18 cellular contexts compared by ENCODE assay signal in the genomic region with DNA sequence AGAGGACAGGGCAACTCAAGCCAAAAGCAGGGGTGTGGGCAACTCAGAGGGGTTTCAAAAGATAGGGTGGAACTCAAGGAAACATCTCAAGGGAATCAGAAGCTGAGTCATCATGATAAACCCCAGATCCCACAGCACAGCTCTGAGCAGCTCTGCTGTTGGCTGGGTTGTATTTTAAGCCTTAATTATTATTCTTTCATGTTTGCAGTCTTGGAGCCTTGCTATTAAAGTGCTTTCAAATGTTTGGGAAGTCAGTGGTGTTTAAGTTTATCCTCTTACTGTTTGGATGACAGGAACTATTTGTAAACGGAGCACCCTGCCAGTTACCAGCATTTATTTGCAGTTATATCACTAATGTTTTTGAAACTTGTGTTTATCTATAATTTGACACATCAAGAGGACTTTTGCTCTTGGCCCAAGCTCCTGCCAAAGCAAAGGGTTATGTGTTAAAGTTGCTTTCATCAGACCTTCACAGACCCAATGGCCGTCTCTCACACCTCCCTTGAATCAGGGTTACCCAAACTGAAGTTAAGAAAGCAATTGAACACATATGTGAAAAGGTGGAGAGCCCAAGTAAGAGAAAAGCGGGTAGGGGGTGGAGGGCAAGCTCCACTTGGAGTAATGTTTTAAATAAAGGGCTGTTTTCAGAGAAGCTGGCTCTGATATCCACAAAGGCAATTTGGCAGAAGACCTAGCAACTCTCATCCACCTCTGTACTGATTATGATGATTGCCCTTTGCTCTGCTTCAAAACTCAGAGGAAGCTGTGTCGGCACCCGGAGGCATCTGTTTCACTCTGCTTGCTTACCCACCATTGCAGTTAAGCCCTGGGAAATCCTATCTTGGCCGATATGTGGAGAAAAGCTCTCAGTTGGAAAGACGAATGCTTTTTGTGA.
A peak's percentile ranks its signal among the peaks of the same experiment; 100 is the strongest.
DNase-seq lines count a peak whose midpoint lies in the region; ATAC-seq and TF ChIP-seq lines count a peak whose summit lies in the region.
"Had no signal": no experiment of that assay in that cellular context is flagged by ENCODE, and none has a peak within 500 bp of the region (broad histone marks: within the 10 kb centered on the region; RNA-seq: fewer than 3 reads in every experiment).

No MANE protein-coding gene starts in this region.

- peak overlapping the region; percentile 5 for H3K9ac ChIP-seq in mesenchymal stem cell (ENCODE audit: low read length)

- H3K23ac ChIP-seq in mesenchymal stem cell (ENCODE audit: low read length in 2 of 2), result no peak overlapping the region

- no peaks in the 10 kb centered on the region for H3K79me1 ChIP-seq in mesenchymal stem cell (replicated peaks; ENCODE audit: low read length, poor library complexity, severe bottlenecking)

- H3K18ac ChIP-seq in mesenchymal stem cell (ENCODE audit: low read depth in 1 of 2, low read length in 2 of 2), result no peak overlapping the region

- H3K9me3 ChIP-seq in heart left ventricle (no peaks in the 10 kb centered on the region), mesenchymal stem cell (ENCODE audit: control insufficient read depth, low read length) (no peaks in the 10 kb centered on the region)

- H2BK120ac ChIP-seq in mesenchymal stem cell (ENCODE audit: low read depth, low read length), result no peak overlapping the region

- H3K4me3 ChIP-seq in heart left ventricle (no peak overlapping the region), coronary artery (no peak overlapping the region), mesenchymal stem cell (ENCODE audit: insufficient read depth in 1 of 2, low read depth in 1 of 2, low read length in 2 of 2) (peak overlapping the region in 1 of 2 experiments; percentile 12)

- peaks cover 0 to 7% (median 0%) of the 10 kb centered on the region in 9 donors for H3K27me3 ChIP-seq in heart left ventricle
- H3K27me3 ChIP-seq in mesenchymal stem cell (ENCODE audit: control insufficient read depth in 1 of 2, insufficient read depth in 1 of 2, low read length in 2 of 2), result no peaks in the 10 kb centered on the region
- H3K27me3 ChIP-seq: brain microvascular endothelial cell had no signal

- H2BK12ac ChIP-seq in mesenchymal stem cell (ENCODE audit: low read length in 2 of 2), result no peak overlapping the region

- DNase-seq in left cardiac atrium (peak; percentile 19), heart left ventricle (no peak), coronary artery (ENCODE audit: low spot score) (no peak), mesenchymal stem cell (peak; percentile 19), DMS53 (lab: John Stamatoyannopoulos, UW) (no peak), NCI-H774 (lab: John Stamatoyannopoulos, UW) (no peak)
- DNase-seq: activated CD8-positive, alpha-beta T cell treated with anti-CD3 and anti-CD28 coated beads, Interleukin-2, amount 10 ng/mL, durations not matched to agents 7 days and 5 days; activated T-cell treated with anti-CD3 and anti-CD28 coated beads, Interleukin-2, amount 50 U/mL, for 72 hours; brain microvascular endothelial cell; DMS153; NCI-H146; NCI-H446 treated with DMSO at 0.1 percent for 48 hours; nephron progenitor cell; stimulated activated CD4-positive, alpha-beta T cell treated with anti-CD3 and anti-CD28 coated beads, Interleukin-12 subunit alpha, Interleukin-12 subunit beta, amount 100 ng/mL, for 4 hours; T-helper 1 cell had no signal

- no peak for TF ChIP-seq POLR2A in heart left ventricle (IDR thresholded peaks at IDR 0.05)

- H4K91ac ChIP-seq in mesenchymal stem cell (ENCODE audit: low read length), result no peak overlapping the region

- no peak overlapping the region for H2AFZ ChIP-seq in mesenchymal stem cell (ENCODE audit: low read depth, low read length)

- H3K4ac ChIP-seq in mesenchymal stem cell (ENCODE audit: low read depth in 1 of 2, low read length in 2 of 2), result no peak overlapping the region

- H2AK5ac ChIP-seq in mesenchymal stem cell (ENCODE audit: low read length, severe bottlenecking), result no peak overlapping the region

- H3K4me1 ChIP-seq in heart left ventricle, result peaks cover 0 to 19% (median 9%) of the 10 kb centered on the region in 12 donors
- H3K4me1 ChIP-seq in mesenchymal stem cell (ENCODE audit: control insufficient read depth, insufficient read depth, low read depth, low read length), result no peaks in the 10 kb centered on the region

- intact Hi-C loops in left cardiac atrium (cut with DNase I), result no loop called here
- intact Hi-C loops in heart left ventricle (cut with DNase I), result no loop called here

- no peaks in the 10 kb centered on the region for H3K36me3 ChIP-seq in heart left ventricle
- no peaks in the 10 kb centered on the region for H3K36me3 ChIP-seq in mesenchymal stem cell (ENCODE audit: control insufficient read depth in 1 of 2, insufficient read depth in 2 of 2, low read depth in 1 of 2, low read length in 2 of 2)
- H3K36me3 ChIP-seq: brain microvascular endothelial cell had no signal

- no peak overlapping the region for H3K4me2 ChIP-seq in mesenchymal stem cell (ENCODE audit: low read length, poor library complexity, severe bottlenecking)

- TF ChIP-seq CTCF in heart left ventricle (IDR thresholded peaks at IDR 0.05), result no peak
- no peak for TF ChIP-seq CTCF in coronary artery (IDR thresholded peaks at IDR 0.05)

- H3K14ac ChIP-seq in mesenchymal stem cell (ENCODE audit: low read length in 2 of 2), result no peak overlapping the region

- 31 to 40% (median 33%) methylated on average over 7 of the region's 7 CpGs for WGBS in heart left ventricle, 4 donors
- WGBS in mesenchymal stem cell, result 83% methylated on average over 6 of the region's 7 CpGs

- H3K27ac ChIP-seq in heart left ventricle (no peak overlapping the region), coronary artery (peak overlapping the region; percentile 33 to 59), mesenchymal stem cell (ENCODE audit: low read length, poor library complexity, severe bottlenecking) (no peak overlapping the region)
- H3K27ac ChIP-seq: brain microvascular endothelial cell, VCaP had no signal

- no peak overlapping the region for H2BK15ac ChIP-seq in mesenchymal stem cell (ENCODE audit: low read depth, poor library complexity, severe bottlenecking)

- peak; percentile 74 to 79 for ATAC-seq in left cardiac atrium
- ATAC-seq in heart left ventricle, result no peak
- ATAC-seq in GM21529 (IDR thresholded peaks at IDR 0.05; ENCODE audit: unreplicated experiment), result no peak
- ATAC-seq in GM21526 (IDR thresholded peaks at IDR 0.05; ENCODE audit: low FRiP score, unreplicated experiment), result no peak
- ATAC-seq: activated CD8-positive, alpha-beta T cell treated with anti-CD3 and anti-CD28 coated beads, Interleukin-2, amount 10 ng/mL, durations not matched to agents 7 days and 5 days; activated T-cell treated with anti-CD3 and anti-CD28 coated beads, Interleukin-2, amount 50 U/mL, for 72 hours had no signal

- H2BK5ac ChIP-seq in mesenchymal stem cell (ENCODE audit: low read depth, low read length, poor library complexity, severe bottlenecking), result no peak overlapping the region

- no peak overlapping the region for H4K8ac ChIP-seq in mesenchymal stem cell (ENCODE audit: low read length)

Comparison
In these comparisons a context has a peak if more than half of its experiments do, and no peak if none do; other contexts are left out.
1. ATAC-seq: peak in left cardiac atrium (2 of 2); none in heart left ventricle (0 of 4), GM21529 (single experiment) and GM21526 (single experiment).
2. DNase-seq: peak in left cardiac atrium (single experiment) and mesenchymal stem cell (single experiment); none in heart left ventricle (0 of 5), coronary artery (single experiment), DMS53 (single experiment) and NCI-H774 (single experiment).
3. H3K27ac ChIP-seq: peak in coronary artery (2 of 2); none in heart left ventricle (0 of 12) and mesenchymal stem cell (single experiment).